23 cellular contexts compared by ENCODE assay signal in the genomic region with DNA sequence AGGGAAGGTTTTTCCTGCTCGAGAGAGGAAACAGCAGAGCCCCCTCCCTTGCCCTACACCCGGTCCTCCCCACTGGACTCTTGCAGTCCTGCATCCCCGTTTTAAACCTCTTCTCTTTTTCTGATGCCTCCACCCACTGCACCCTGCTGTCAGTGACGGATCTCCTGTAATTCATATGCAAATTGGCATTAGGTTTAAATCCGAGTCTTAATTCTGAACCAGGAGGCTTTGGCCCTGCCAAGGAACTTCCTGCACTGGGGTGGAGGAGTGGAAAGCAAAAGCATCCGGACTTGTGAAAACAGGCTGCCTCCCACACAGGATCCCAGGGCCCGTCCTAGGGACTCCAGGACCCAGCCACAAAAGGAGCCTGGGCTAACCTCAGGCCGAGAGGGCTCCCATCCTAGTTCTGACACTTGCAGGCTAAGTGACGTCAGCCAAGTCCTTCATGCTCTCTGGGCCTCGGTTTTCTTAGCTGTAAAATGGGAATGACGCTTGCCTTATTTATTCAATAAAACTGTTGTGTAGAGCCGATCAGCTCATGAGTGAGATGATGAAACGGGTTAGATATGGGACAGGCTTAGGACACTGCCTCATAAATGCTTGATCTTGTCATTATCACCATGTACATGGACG.
"Had no signal": no experiment of that assay in that cellular context is flagged by ENCODE, and none has a peak within 500 bp of the region (broad histone marks: within the 10 kb centered on the region; RNA-seq: fewer than 3 reads in every experiment).

No MANE protein-coding gene starts in this region.

- H3K9me3 ChIP-seq: gastrocnemius medialis, transverse colon had no signal

- H3K4me1 ChIP-seq: gastrocnemius medialis, left ventricle myocardium inferior, transverse colon had no signal

- H3K27ac ChIP-seq: brain microvascular endothelial cell, epithelial cell of prostate, gastrocnemius medialis, left ventricle myocardium inferior, skin epidermis, transverse colon had no signal

- ATAC-seq: activated CD4-positive, CD25-positive, alpha-beta regulatory T cell treated with anti-CD3 and anti-CD28 coated beads, Interleukin-2, amount 50 U/mL, for 24 hours; activated T-cell treated with anti-CD3 and anti-CD28 coated beads, Interleukin-2, amount 50 U/mL, for 4 hours; gastrocnemius medialis; heart left ventricle; naive thymus-derived CD8-positive, alpha-beta T cell; T-cell had no signal

- H3K4me3 ChIP-seq: gastrocnemius medialis, heart left ventricle, left ventricle myocardium inferior, skin epidermis, transverse colon had no signal

- H3K27me3 ChIP-seq: brain microvascular endothelial cell, gastrocnemius medialis, transverse colon had no signal

- DNase-seq: activated CD4-positive, alpha-beta T cell treated with anti-CD3 and anti-CD28 coated beads, Interleukin-2, amount 50 U/mL, for 4 hours; activated gamma-delta T cell treated with Interleukin-2 at 50 U/mL for 16 hours; activated naive CD8-positive, alpha-beta T cell treated with anti-CD3 and anti-CD28 coated beads, Interleukin-2, amount 10 ng/mL, durations not matched to agents 7 days and 5 days; activated T-cell treated with anti-CD3 and anti-CD28 coated beads, Interleukin-2, amount 50 U/mL, for 4 hours; brain microvascular endothelial cell; cortex of kidney; effector CD8-positive, alpha-beta T cell; gastrocnemius medialis; kidney; left ventricle myocardium inferior; naive thymus-derived CD8-positive, alpha-beta T cell; nucleus accumbens; stimulated activated CD4-positive, alpha-beta T cell treated with anti-CD3 and anti-CD28 coated beads, Interleukin-4, amount 100 ng/mL, for 4 hours; stimulated activated CD8-positive, alpha-beta memory T cell treated with anti-CD3 and anti-CD28 coated beads, Interleukin-4, amount 100 ng/mL, for 48 hours; stimulated activated naive CD4-positive, alpha-beta T cell treated with Interleukin-2 at 50 U/mL for 16 hours; substantia nigra; T-helper 9 cell; transverse colon had no signal

- H3K36me3 ChIP-seq: brain microvascular endothelial cell, gastrocnemius medialis, heart left ventricle, left ventricle myocardium inferior, transverse colon had no signal
